ENCODE assay signal across 22 cellular contexts in genomic region chr17:58385359-58385899, GRCh38. TPM values are rescaled to one million over a fixed set of nuclear protein-coding genes. Genes with fewer than 3 reads are reported as not detected.
"Had no signal": no experiment of that assay in that cellular context is flagged by ENCODE, and none has a peak within 500 bp of the region (broad histone marks: within the 10 kb centered on the region; RNA-seq: fewer than 3 reads in every experiment).

No MANE protein-coding gene starts in this region.

- H3K9me3 ChIP-seq: breast epithelium, esophagus muscularis mucosa, gastrocnemius medialis, left ventricle myocardium inferior, vagina had no signal

- H3K4me3 ChIP-seq: breast epithelium, coronary artery, esophagus muscularis mucosa, gastrocnemius medialis, left ventricle myocardium inferior, vagina had no signal

- H3K4me1 ChIP-seq: breast epithelium, gastrocnemius medialis, left ventricle myocardium inferior had no signal

- H3K27me3 ChIP-seq: breast epithelium, vagina had no signal

- H3K27ac ChIP-seq: breast epithelium, coronary artery, esophagus muscularis mucosa, gastrocnemius medialis, left ventricle myocardium inferior, vagina had no signal

- DNase-seq: activated B cell treated with CpG ODN at 0.5 μM for 24 hours; activated CD4-positive, alpha-beta memory T cell treated with anti-CD3 and anti-CD28 coated beads for 36 hours; activated CD4-positive, alpha-beta T cell treated with anti-CD3 and anti-CD28 coated beads for 36 hours; activated effector memory CD4-positive, alpha-beta T cell treated with Interleukin-2 at 50 U/mL for 16 hours; activated naive CD4-positive, alpha-beta T cell treated with anti-CD3 and anti-CD28 coated beads for 36 hours; activated naive CD8-positive, alpha-beta T cell treated with anti-CD3 and anti-CD28 coated beads, Interleukin-2, amount 10 ng/mL, durations not matched to agents 7 days and 5 days; activated T-cell treated with anti-CD3 and anti-CD28 coated beads, Interleukin-2, amount 50 U/mL, for 48 hours; amniotic stem cell; gastrocnemius medialis; hippocampal formation; left ventricle myocardium inferior; midbrain; retina; stimulated activated CD4-positive, alpha-beta T cell treated with anti-CD3 and anti-CD28 coated beads, Interleukin-2, amount 100 ng/mL, for 48 hours; stimulated activated CD8-positive, alpha-beta memory T cell treated with anti-CD3 and anti-CD28 coated beads, Interleukin-4, amount 100 ng/mL, for 48 hours; stimulated activated naive B cell treated with anti-CD40 and anti-IgM and Interleukin-4, amounts not matched to agents 10 μg/mL and 1 μg/mL and 100 μg/mL, for 72 hours; T1000 had no signal

- H3K36me3 ChIP-seq: breast epithelium, esophagus muscularis mucosa, gastrocnemius medialis, left ventricle myocardium inferior, vagina had no signal

- ATAC-seq: activated CD4-positive, alpha-beta T cell treated with anti-CD3 and anti-CD28 coated beads for 36 hours; gastrocnemius medialis; stimulated activated naive B cell treated with anti-CD40 and anti-IgM and Interleukin-4, amounts not matched to agents 10 μg/mL and 1 μg/mL and 100 μg/mL, for 72 hours had no signal

RNA-seq across cellular contexts. Expression of gene RNF43, which starts 31.9 kb away (rescaled TPM):
- total RNA-seq: posterior vena cava had no signal
